Comparison of ENCODE assay signal across 1 cellular context in genomic region chr3:13041113-13041776, GRCh38.
TF ChIP-seq lines count a peak whose summit lies in the region.

No MANE protein-coding gene starts in this region.

TF ChIP-seq in K562, 482 proteins besides CTCF, POLR2A, EP300 and RAD21 (continued from another document):
- TF ChIP-seq PRDM10 (IDR thresholded peaks at IDR 0.05; ENCODE audit: partially characterized antibody) (peak; percentile 10), TARDBP (IDR thresholded peaks at IDR 0.05) (0 out of 2 replicates have a peak, but pooled peaks have one; percentile 16), ZBTB7A (IDR thresholded peaks at IDR 0.05; ENCODE audit: borderline replicate concordance, control insufficient read depth, low read depth, low read length) (peak; percentile 88; the same call in 1 of the 2 replicates), DPF2 (IDR thresholded peaks at IDR 0.05) (0 out of 2 replicates have a peak, but pooled peaks have one; percentile 31), LEF1 (IDR thresholded peaks at IDR 0.05) (0 out of 2 replicates have a peak, but pooled peaks have one; percentile 24), EGR1 (conservative IDR thresholded peaks at IDR 0.05) (peak; percentile 51; the same call in 1 of the 2 replicates), SMAD4 (CRISPR knock-in tag; conservative IDR thresholded peaks at IDR 0.05) (0 out of 2 replicates have a peak, but pooled peaks have one; percentile 13), YY1 (IDR thresholded peaks at IDR 0.05; ENCODE audit: borderline replicate concordance in 1 of 3, control insufficient read depth in 1 of 3, extremely low read depth in 1 of 3, insufficient read depth in 3 of 3, insufficient read length in 1 of 3, insufficient replicate concordance in 2 of 3, low read depth in 1 of 3, low read length in 2 of 3) (peak in 1 of 3 experiments; percentile 6), TOE1 (IDR thresholded peaks at IDR 0.05; ENCODE audit: borderline replicate concordance) (no peak), TOE1 (CRISPR knock-in tag; IDR thresholded peaks at IDR 0.05; ENCODE audit: borderline replicate concordance, low read depth) (no peak), CBFA2T3 (IDR thresholded peaks at IDR 0.05) (peak; percentile 54), NFIC (IDR thresholded peaks at IDR 0.05) (peak; percentile 90), MAFK (IDR thresholded peaks at IDR 0.05; ENCODE audit: low read length) (no peak), KDM1A (IDR thresholded peaks at IDR 0.05) (no peak), TAL1 (IDR thresholded peaks at IDR 0.05) (0 out of 2 replicates have a peak, but pooled peaks have one; percentile 29), TCF7L2 (IDR thresholded peaks at IDR 0.05; ENCODE audit: low read depth, low read length) (0 out of 2 replicates have a peak, but pooled peaks have one; percentile 39)
- TF ChIP-seq, protein P1, sequence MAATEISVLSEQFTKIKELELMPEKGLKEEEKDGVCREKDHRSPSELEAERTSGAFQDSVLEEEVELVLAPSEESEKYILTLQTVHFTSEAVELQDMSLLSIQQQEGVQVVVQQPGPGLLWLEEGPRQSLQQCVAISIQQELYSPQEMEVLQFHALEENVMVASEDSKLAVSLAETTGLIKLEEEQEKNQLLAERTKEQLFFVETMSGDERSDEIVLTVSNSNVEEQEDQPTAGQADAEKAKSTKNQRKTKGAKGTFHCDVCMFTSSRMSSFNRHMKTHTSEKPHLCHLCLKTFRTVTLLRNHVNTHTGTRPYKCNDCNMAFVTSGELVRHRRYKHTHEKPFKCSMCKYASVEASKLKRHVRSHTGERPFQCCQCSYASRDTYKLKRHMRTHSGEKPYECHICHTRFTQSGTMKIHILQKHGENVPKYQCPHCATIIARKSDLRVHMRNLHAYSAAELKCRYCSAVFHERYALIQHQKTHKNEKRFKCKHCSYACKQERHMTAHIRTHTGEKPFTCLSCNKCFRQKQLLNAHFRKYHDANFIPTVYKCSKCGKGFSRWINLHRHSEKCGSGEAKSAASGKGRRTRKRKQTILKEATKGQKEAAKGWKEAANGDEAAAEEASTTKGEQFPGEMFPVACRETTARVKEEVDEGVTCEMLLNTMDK (IDR thresholded peaks at IDR 0.05; ENCODE audit: borderline replicate concordance, insufficient read depth, low read depth, low read length, poor library complexity, severe bottlenecking), result peak; percentile 37
